Comparison of ENCODE assay signal across 10 cellular contexts in genomic region chr2:138475394-138475793, GRCh38. TPM values are rescaled to one million over a fixed set of nuclear protein-coding genes. Genes with fewer than 3 reads are reported as not detected.
A peak's percentile ranks its signal among the peaks of the same experiment; 100 is the strongest.
DNase-seq lines count a peak whose midpoint lies in the region; ATAC-seq and TF ChIP-seq lines count a peak whose summit lies in the region.
"Had no signal": no experiment of that assay in that cellular context is flagged by ENCODE, and none has a peak within 500 bp of the region (broad histone marks: within the 10 kb centered on the region; RNA-seq: fewer than 3 reads in every experiment).

No MANE protein-coding gene starts in this region.

- ATAC-seq in GM19025 (IDR thresholded peaks at IDR 0.05; ENCODE audit: low read depth, unreplicated experiment) (peak; percentile 76), HG02642 (IDR thresholded peaks at IDR 0.05; ENCODE audit: poor library complexity, unreplicated experiment) (peak; percentile 87), HG03571 (IDR thresholded peaks at IDR 0.05; ENCODE audit: unreplicated experiment) (peak; percentile 85), GM23338 (no peak)

- TF ChIP-seq CTCF in neutrophil (IDR thresholded peaks at IDR 0.05), result no peak
- no peak for TF ChIP-seq CTCF in GM23338 (conservative IDR thresholded peaks at IDR 0.05; ENCODE audit: low read depth in 2 of 2)

- no peaks in the 10 kb centered on the region for H3K27me3 Mint-ChIP-seq in GM23338 (ENCODE audit: insufficient read depth, low read depth, poor library complexity)

- no peaks in the 10 kb centered on the region for H4K20me1 ChIP-seq in GM23338 (replicated peaks; ENCODE audit: insufficient read depth)

- no peaks in the 10 kb centered on the region for H3K9me3 ChIP-seq in neutrophil

- H3K4me3 ChIP-seq in neutrophil (ENCODE audit: low read depth in 1 of 2, low read length in 1 of 2), result no peak overlapping the region
- H3K4me3 ChIP-seq in GM23338, result no peak overlapping the region
- H3K4me3 ChIP-seq: coronary artery, skin epidermis had no signal

- no peaks in the 10 kb centered on the region for H3F3A ChIP-seq in GM23338 (replicated peaks; ENCODE audit: low read depth)

- H3K79me2 ChIP-seq in GM23338 (replicated peaks; ENCODE audit: insufficient read depth), result no peaks in the 10 kb centered on the region

- H3K27ac ChIP-seq in neutrophil, result peak overlapping the region; percentile 48
- no peak overlapping the region for H3K27ac ChIP-seq in GM23338 (ENCODE audit: low read depth)
- H3K27ac ChIP-seq: coronary artery, KMS-11, skin epidermis had no signal

- no peak for DNase-seq in GOT3 (lab: John Stamatoyannopoulos, UW)
- DNase-seq in H4 (ENCODE audit: low spot score), result no peak
- DNase-seq in GM23338 (ENCODE audit: low spot score), result no peak

- no peaks in the 10 kb centered on the region for H3K4me1 ChIP-seq in neutrophil (ENCODE audit: control insufficient read depth in 1 of 2, insufficient read depth in 1 of 2, low read depth in 1 of 2, low read length in 1 of 2)
- no peaks in the 10 kb centered on the region for H3K4me1 ChIP-seq in GM23338 (ENCODE audit: insufficient read depth)

- no peaks in the 10 kb centered on the region for H3K4me1 Mint-ChIP-seq in GM23338

- no peak overlapping the region for H2AFZ ChIP-seq in GM23338

- H3K27ac Mint-ChIP-seq in GM23338, result no peak overlapping the region

- no peaks in the 10 kb centered on the region for H3K9me3 Mint-ChIP-seq in GM23338

- H3K27me3 ChIP-seq in neutrophil (no peaks in the 10 kb centered on the region), GM23338 (ENCODE audit: insufficient read depth) (no peaks in the 10 kb centered on the region)

- no peak overlapping the region for H3K4me2 ChIP-seq in GM23338
- H3K4me2 ChIP-seq: KMS-11 had no signal

- no peak overlapping the region for H3K4me3 Mint-ChIP-seq in GM23338

- H3K36me3 Mint-ChIP-seq in GM23338 (ENCODE audit: low read depth), result no peaks in the 10 kb centered on the region

- H3K36me3 ChIP-seq in neutrophil (no peaks in the 10 kb centered on the region), GM23338 (ENCODE audit: insufficient read depth) (no peaks in the 10 kb centered on the region)

- H3K9me2 ChIP-seq in GM23338 (ENCODE audit: insufficient read depth), result no peaks in the 10 kb centered on the region

TF ChIP-seq in GM23338, 12 proteins besides CTCF, POLR2A, EP300 and RAD21 (continues in another document):
- TF ChIP-seq POLR2AphosphoS5 (IDR thresholded peaks at IDR 0.05; ENCODE audit: low read depth) (no peak), EZH2 (IDR thresholded peaks at IDR 0.05; ENCODE audit: low read depth, unreplicated experiment) (no peak), NANOG (IDR thresholded peaks at IDR 0.05; ENCODE audit: borderline replicate concordance) (no peak), ZNF331 (CRISPR knock-in tag; IDR thresholded peaks at IDR 0.05; ENCODE audit: low read depth) (no peak), ZNF462 (CRISPR knock-in tag; IDR thresholded peaks at IDR 0.05) (no peak), ETS1 (IDR thresholded peaks at IDR 0.05) (no peak), JUNB (IDR thresholded peaks at IDR 0.05; ENCODE audit: unreplicated experiment) (no peak), EZH2phosphoT487 (IDR thresholded peaks at IDR 0.05; ENCODE audit: unreplicated experiment) (no peak), CREB1 (CRISPR knock-in tag; IDR thresholded peaks at IDR 0.05; ENCODE audit: low read depth) (no peak), STAT1 (IDR thresholded peaks at IDR 0.05; ENCODE audit: unreplicated experiment) (no peak), ZNF114 (CRISPR knock-in tag; IDR thresholded peaks at IDR 0.05) (no peak)

RNA-seq across cellular contexts. Expression of gene SPOPL, which starts 26.2 kb away (rescaled TPM):
- total RNA-seq in H4 (2014; rRNA removed; shearing (Covaris generic)), result 6.6 and 7.7 TPM in 2 replicates
- 13.5 and 15.4 TPM in 2 replicates for total RNA-seq in GM23338 (2014; rRNA removed; shearing (Covaris generic))
- polyA plus RNA-seq in GM23338 (2016; fragmentation: Nextera tagmentation; extraction: Ambion mirVana), result 3.1 and 4.5 TPM in 2 replicates
